ENCODE assay signal across 24 cellular contexts in genomic region chr10:31905586-31905985, GRCh38. TPM values are rescaled to one million over a fixed set of nuclear protein-coding genes. Genes with fewer than 3 reads are reported as not detected.
A peak's percentile ranks its signal among the peaks of the same experiment; 100 is the strongest.
DNase-seq lines count a peak whose midpoint lies in the region; ATAC-seq, FAIRE-seq and TF ChIP-seq lines count a peak whose summit lies in the region.
"Had no signal": no experiment of that assay in that cellular context is flagged by ENCODE, and none has a peak within 500 bp of the region (broad histone marks: within the 10 kb centered on the region; RNA-seq: fewer than 3 reads in every experiment).

No MANE protein-coding gene starts in this region.

- DNase-seq in HFFc6, result no peak
- no peak for DNase-seq in astrocyte (ENCODE audit: low read depth)
- DNase-seq in endothelial cell of umbilical vein (ENCODE audit: low read depth, low spot score), result peak; percentile 53
- DNase-seq in transverse colon, result no peak
- no peak for DNase-seq in Right ventricle myocardium superior
- DNase-seq in stimulated activated naive B cell treated with anti-CD40 and anti-IgM and Interleukin-4, amounts not matched to agents 10 μg/mL and 1 μg/mL and 100 μg/mL, for 72 hours, result no peak
- DNase-seq: 8988T; ACHN; AML-193; BE2C; Calu3; CD4-positive, alpha-beta T cell; COR-L47; DMS53; DMS79 treated with DMSO at 0.1 percent for 48 hours; GF-D8; H9 had no signal

- BruUV-seq in endothelial cell of umbilical vein (replicated peaks; lab: Mats Ljungman, UMichigan), result no TSS peak

- peaks cover 39% of the 10 kb centered on the region for H3K36me3 Mint-ChIP-seq in HFFc6 (ENCODE audit: low read depth)
- H3K36me3 Mint-ChIP-seq in astrocyte (ENCODE audit: low read depth, unreplicated experiment), result peaks cover 12% of the 10 kb centered on the region
- H3K36me3 Mint-ChIP-seq in stimulated activated naive B cell treated with anti-CD40 and anti-IgM and Interleukin-4, amounts not matched to agents 10 μg/mL and 1 μg/mL and 100 μg/mL, for 72 hours, result peaks cover 26 to 40% of the 10 kb centered on the region in 2 donors

- CTCF ChIA-PET in endothelial cell of umbilical vein (lab: Charles Lee), result interaction anchor here (1.6 kb wide), 1 partner anchor 9 kb away, joined by 5 read pairs; no protein-coding TSS in a partner anchor

- peaks cover 61% of the 10 kb centered on the region for H4K20me1 ChIP-seq in astrocyte (ENCODE audit: insufficient read depth, low read length)
- no peaks in the 10 kb centered on the region for H4K20me1 ChIP-seq in endothelial cell of umbilical vein (replicated peaks; ENCODE audit: control insufficient read depth, extremely low read depth, insufficient read depth, low read length)

- no peaks in the 10 kb centered on the region for H3K36me3 ChIP-seq in astrocyte (ENCODE audit: insufficient read depth, low read length)
- no peaks in the 10 kb centered on the region for H3K36me3 ChIP-seq in endothelial cell of umbilical vein (ENCODE audit: control insufficient read depth in 2 of 2, extremely low read depth in 1 of 2, insufficient read depth in 2 of 2, low read length in 2 of 2)
- peaks cover 0 to 7% (median 0%) of the 10 kb centered on the region in 4 donors for H3K36me3 ChIP-seq in transverse colon
- H3K36me3 ChIP-seq: BE2C had no signal

- peaks cover 50% of the 10 kb centered on the region for H3K4me1 Mint-ChIP-seq in HFFc6 (ENCODE audit: low read depth)
- H3K4me1 Mint-ChIP-seq in astrocyte (ENCODE audit: low read depth, unreplicated experiment), result peaks cover 18% of the 10 kb centered on the region
- H3K4me1 Mint-ChIP-seq in stimulated activated naive B cell treated with anti-CD40 and anti-IgM and Interleukin-4, amounts not matched to agents 10 μg/mL and 1 μg/mL and 100 μg/mL, for 72 hours, result peaks cover 13 to 44% of the 10 kb centered on the region in 2 donors

- H3K27me3 Mint-ChIP-seq in HFFc6 (ENCODE audit: insufficient read depth) (no peaks in the 10 kb centered on the region), astrocyte (ENCODE audit: low read depth, unreplicated experiment) (no peaks in the 10 kb centered on the region)
- H3K27me3 Mint-ChIP-seq in stimulated activated naive B cell treated with anti-CD40 and anti-IgM and Interleukin-4, amounts not matched to agents 10 μg/mL and 1 μg/mL and 100 μg/mL, for 72 hours, result no peaks in the 10 kb centered on the region
- H3K27me3 Mint-ChIP-seq: CD4-positive, alpha-beta T cell had no signal

- H3K4me3 ChIP-seq in astrocyte (ENCODE audit: insufficient read depth, low read depth, low read length), result no peak overlapping the region
- H3K4me3 ChIP-seq in endothelial cell of umbilical vein (replicated peaks in 1 of 3; ENCODE audit: insufficient read depth in 1 of 3, low read depth in 1 of 3, low read length in 3 of 3), result no peak overlapping the region
- no peak overlapping the region for H3K4me3 ChIP-seq in transverse colon
- H3K4me3 ChIP-seq: A549; BLaER1 treated with 17β-estradiol and CSF1 and Interleukin-3, amounts not matched to agents 10 nM and 100 nM; GM23338 had no signal

- H3K27ac ChIP-seq in astrocyte (ENCODE audit: low read depth, low read length) (no peak overlapping the region), endothelial cell of umbilical vein (ENCODE audit: insufficient read depth, low read depth, low read length) (peak overlapping the region; percentile 10), transverse colon (no peak overlapping the region)
- H3K27ac ChIP-seq: A549; BLaER1 treated with 17β-estradiol and CSF1 and Interleukin-3, amounts not matched to agents 10 nM and 100 nM had no signal

- H3K27ac Mint-ChIP-seq in HFFc6 (peak overlapping the region; percentile 24; the same call in 1 of the 2 replicates), astrocyte (ENCODE audit: unreplicated experiment) (peak overlapping the region; percentile 34)
- H3K27ac Mint-ChIP-seq in stimulated activated naive B cell treated with anti-CD40 and anti-IgM and Interleukin-4, amounts not matched to agents 10 μg/mL and 1 μg/mL and 100 μg/mL, for 72 hours, result no peak overlapping the region
- H3K27ac Mint-ChIP-seq: CD14-positive monocyte, GM23338 had no signal

- H3K4me1 ChIP-seq in astrocyte (ENCODE audit: insufficient read depth, low read length) (peaks cover 10% of the 10 kb centered on the region), endothelial cell of umbilical vein (ENCODE audit: control insufficient read depth, extremely low read depth, insufficient read depth, low read length) (peaks cover 14% of the 10 kb centered on the region), transverse colon (no peaks in the 10 kb centered on the region)
- H3K4me1 ChIP-seq: BE2C had no signal

- dilution Hi-C loops in endothelial cell of umbilical vein (cut with MboI; ENCODE audit: extremely low pct_ligation_motif_present, low sequenced_read_pairs), result no loop called here

- in situ Hi-C loops in transverse colon (cut with MboI; ENCODE audit: low pct_ligation_motif_present in 1 of 4, low pct_unique_long_range_greater_than_20kb in 1 of 4, low sequenced_read_pairs in 3 of 4), result no loop called here

- H3K27me3 ChIP-seq in astrocyte (ENCODE audit: insufficient read depth, low read length), result no peaks in the 10 kb centered on the region
- no peaks in the 10 kb centered on the region for H3K27me3 ChIP-seq in endothelial cell of umbilical vein (ENCODE audit: control insufficient read depth in 2 of 2, insufficient read depth in 2 of 2, low read length in 2 of 2)
- H3K27me3 ChIP-seq in transverse colon, result no peaks in the 10 kb centered on the region
- H3K27me3 ChIP-seq: BE2C; BLaER1 treated with 17β-estradiol and CSF1 and Interleukin-3, amounts not matched to agents 10 nM and 100 nM had no signal

- ATAC-seq in GM21825 (IDR thresholded peaks at IDR 0.05; ENCODE audit: unreplicated experiment) (no peak), Right ventricle myocardium superior (ENCODE audit: poor library complexity) (no peak)
- no peak for ATAC-seq in stimulated activated naive B cell treated with anti-CD40 and anti-IgM and Interleukin-4, amounts not matched to agents 10 μg/mL and 1 μg/mL and 100 μg/mL, for 72 hours (replicated peaks)
- ATAC-seq: GM23338, HCT116 had no signal

- TF ChIP-seq CTCF in HFFc6 (IDR thresholded peaks at IDR 0.05) (no peak), astrocyte (IDR thresholded peaks at IDR 0.05; ENCODE audit: insufficient read depth, low read depth, low read length) (no peak), endothelial cell of umbilical vein (IDR thresholded peaks at IDR 0.05; ENCODE audit: extremely low read depth in 1 of 2, insufficient read depth in 1 of 2, low read depth in 1 of 2, low read length in 2 of 2) (no peak), transverse colon (IDR thresholded peaks at IDR 0.05) (no peak)

- H3K9me3 Mint-ChIP-seq in HFFc6 (peaks cover 4% of the 10 kb centered on the region; the same call in 1 of the 2 replicates), astrocyte (ENCODE audit: unreplicated experiment) (peaks cover 6% of the 10 kb centered on the region)
- H3K9me3 Mint-ChIP-seq in stimulated activated naive B cell treated with anti-CD40 and anti-IgM and Interleukin-4, amounts not matched to agents 10 μg/mL and 1 μg/mL and 100 μg/mL, for 72 hours, result no peaks in the 10 kb centered on the region
- H3K9me3 Mint-ChIP-seq: CD4-positive, alpha-beta T cell had no signal

- 60 to 96% methylated on average over 1 of the region's 1 CpG for WGBS in transverse colon (ENCODE audit: low coverage in 1 of 2), 2 donors

- POLR2A ChIA-PET in endothelial cell of umbilical vein (lab: Charles Lee), result no interaction called here

- H2AFZ ChIP-seq in astrocyte (ENCODE audit: low read depth, low read length) (no peak overlapping the region), endothelial cell of umbilical vein (ENCODE audit: low read depth, low read length) (no peak overlapping the region)
- H2AFZ ChIP-seq: GM23338 had no signal

- intact Hi-C loops in endothelial cell of umbilical vein (cut with micrococcal nuclease), result loop anchor here (2.0 kb wide), 1 partner anchor 41 kb away; no protein-coding TSS in a partner anchor
- intact Hi-C loops in transverse colon (cut with DNase I; ENCODE audit: low total_unique reads), result no loop called here
- intact Hi-C loops in Right ventricle myocardium superior (cut with DNase I), result no loop called here

- H3K4me2 ChIP-seq in astrocyte (ENCODE audit: low read length), result no peak overlapping the region
- peak overlapping the region; percentile 9 for H3K4me2 ChIP-seq in endothelial cell of umbilical vein (ENCODE audit: insufficient read depth, low read length)
- H3K4me2 ChIP-seq: GM23338 had no signal

- no peak for FAIRE-seq in astrocyte (lab: Jason Lieb, UNC)
- peak; percentile 67 for FAIRE-seq in endothelial cell of umbilical vein (lab: Jason Lieb, UNC)
- FAIRE-seq: A549, GM12892 had no signal

- no peak for TF ChIP-seq POLR2A in endothelial cell of umbilical vein (IDR thresholded peaks at IDR 0.05; ENCODE audit: low read depth, low read length)
- TF ChIP-seq POLR2A in transverse colon (IDR thresholded peaks at IDR 0.05), result no peak

- H3K79me2 ChIP-seq in astrocyte (ENCODE audit: insufficient read depth, low read length) (peaks cover 83% of the 10 kb centered on the region), endothelial cell of umbilical vein (ENCODE audit: control insufficient read depth, insufficient read depth, low read length) (peaks cover 21% of the 10 kb centered on the region)

- H3K9me1 ChIP-seq in endothelial cell of umbilical vein (replicated peaks; ENCODE audit: control insufficient read depth, extremely low read depth, insufficient read depth, low read length), result no peaks in the 10 kb centered on the region

- TF ChIP-seq EP300 in transverse colon (IDR thresholded peaks at IDR 0.05; ENCODE audit: low read depth), result no peak

- H3K4me3 Mint-ChIP-seq in HFFc6 (no peak overlapping the region), astrocyte (ENCODE audit: unreplicated experiment) (no peak overlapping the region)
- no peak overlapping the region for H3K4me3 Mint-ChIP-seq in stimulated activated naive B cell treated with anti-CD40 and anti-IgM and Interleukin-4, amounts not matched to agents 10 μg/mL and 1 μg/mL and 100 μg/mL, for 72 hours
- H3K4me3 Mint-ChIP-seq: CD14-positive monocyte; CD4-positive, alpha-beta T cell; GM23338; H9 had no signal

- H3K9me3 ChIP-seq in astrocyte (ENCODE audit: insufficient read depth, low read depth, low read length) (no peaks in the 10 kb centered on the region), endothelial cell of umbilical vein (replicated peaks; ENCODE audit: control insufficient read depth, insufficient read depth, low read length) (no peaks in the 10 kb centered on the region), transverse colon (no peaks in the 10 kb centered on the region)
- H3K9me3 ChIP-seq: BE2C had no signal

- H3K9ac ChIP-seq in astrocyte (ENCODE audit: low read length) (no peak overlapping the region), endothelial cell of umbilical vein (replicated peaks; ENCODE audit: extremely low read depth, insufficient read depth, low read length) (no peak overlapping the region)
- H3K9ac ChIP-seq: BLaER1 treated with 17β-estradiol and CSF1 and Interleukin-3, amounts not matched to agents 10 nM and 100 nM had no signal

RNA-seq across cellular contexts. Expression of gene ARHGAP12, which starts 23.0 kb away (rescaled TPM):
- total RNA-seq in HFFc6 (2021; fragmentation: NEBNext Ultra II Directional; extraction: Animal tissue kit (Norgen Biotek cat#: 25700)), result 10 to 100 TPM; 16.0 to 18.9 (median 17.9) TPM
- 21.3 and 24.9 TPM in 2 replicates for total RNA-seq in astrocyte
- total RNA-seq in endothelial cell of umbilical vein, result 19.2 and 19.3 TPM in 2 replicates
- 3.7 and 5.8 TPM in 2 replicates for polyA plus RNA-seq in endothelial cell of umbilical vein
- 5.7 TPM in 2 replicates for polyA plus RNA-seq in endothelial cell of umbilical vein (2011; cell fraction: cytosol; rRNA removed)
- 22.2 and 27.5 TPM in 2 replicates for polyA plus RNA-seq in endothelial cell of umbilical vein (2011; cell fraction: nucleus; rRNA removed)
- 14.0 TPM in 2 replicates for polyA plus RNA-seq in endothelial cell of umbilical vein (2012)
- polyA minus RNA-seq in endothelial cell of umbilical vein, result 12.4 and 12.6 TPM in 2 replicates
- polyA minus RNA-seq in endothelial cell of umbilical vein (2011; cell fraction: cytosol; rRNA and poly(A)+ RNA removed), result 6.5 TPM
- 28.8 and 36.9 TPM in 2 replicates for polyA minus RNA-seq in endothelial cell of umbilical vein (2011; cell fraction: nucleus; rRNA and poly(A)+ RNA removed)
- total RNA-seq in transverse colon, result 10 to 100 TPM; 19.9 to 60.5 (median 46.1) TPM
- total RNA-seq in Right ventricle myocardium superior, result 21.7 TPM
